ENCODE assay signal across 12 cellular contexts in genomic region chr22:20766530-20766929, GRCh38. TPM values are rescaled to one million over a fixed set of nuclear protein-coding genes. Genes with fewer than 3 reads are reported as not detected.
"Had no signal": no experiment of that assay in that cellular context is flagged by ENCODE, and none has a peak within 500 bp of the region (broad histone marks: within the 10 kb centered on the region; RNA-seq: fewer than 3 reads in every experiment).

No MANE protein-coding gene starts in this region.

- FAIRE-seq: H1, H54 had no signal

- DNase-seq: GM23248, GOT3, H7, H9, HCEC 1CT, HFFc6 had no signal

- H3K4me3 ChIP-seq: GM23248, GM23338, HAP-1 had no signal

- ATAC-seq: GM23338, HCT116 had no signal

- H3K4me3 Mint-ChIP-seq: GM23338, H9, HFFc6 had no signal

- H3K4me2 ChIP-seq: GM23338 had no signal

- H3K27ac ChIP-seq: GM23248 had no signal

- H3K9me3 Mint-ChIP-seq: GM23338, H9, HFFc6 had no signal

- H3K4me1 Mint-ChIP-seq: GM23338, H9 had no signal

- H3K9me3 ChIP-seq: HAP-1 had no signal

- H3K27ac Mint-ChIP-seq: GM23338, HFFc6 had no signal

- H3K9ac ChIP-seq: GM23248 had no signal

- H3K4me1 ChIP-seq: HAP-1 had no signal

- H2AFZ ChIP-seq: GM23248, GM23338 had no signal

RNA-seq across cellular contexts. Expression of gene SERPIND1, which starts 7.4 kb away (rescaled TPM):
- total RNA-seq: GM23248, GM23338, H1, H4, H9 had no signal
- polyA plus RNA-seq: GM23338, H1 had no signal
